ENCODE assay signal across 8 cellular contexts in genomic region chr13:46211521-46212351, GRCh38. TPM values are rescaled to one million over a fixed set of nuclear protein-coding genes. Genes with fewer than 3 reads are reported as not detected.
A peak's percentile ranks its signal among the peaks of the same experiment; 100 is the strongest.
DNase-seq lines count a peak whose midpoint lies in the region; ATAC-seq, FAIRE-seq and TF ChIP-seq lines count a peak whose summit lies in the region.

TSS of gene LRRC63 (plus strand) at chr13:46211928. CDS start at chr13:46213035, 1,107 bp downstream.

- CTCF ChIA-PET in A549 (lab: Yijun Ruan, JAX), result no interaction called here

- peak within 1 kb of the TSS; percentile 93 for H3K4me2 ChIP-seq in A549

- 12% methylated on average over 16 of the region's 53 CpGs for WGBS in A549 (ENCODE audit: missing lambda C conversion rate)

- H3K4me3 ChIP-seq in A549 (peak within 1 kb of the TSS; percentile 43), duodenal mucosa (ENCODE audit: low read depth in 1 of 2, low read length in 2 of 2) (peak within 1 kb of the TSS; percentile 60 to 72), lower lobe of right lung (peak within 1 kb of the TSS; percentile 57)

- ATAC-seq in A549 (peak; percentile 99 to 100), GM18508 (IDR thresholded peaks at IDR 0.05; ENCODE audit: insufficient read depth, unreplicated experiment) (peak; percentile 53), HG02970 (IDR thresholded peaks at IDR 0.05; ENCODE audit: low FRiP score, unreplicated experiment) (peak; percentile 61), lower lobe of right lung (peak; percentile 99 to 100)

- H3K36me3 ChIP-seq in duodenal mucosa (ENCODE audit: control insufficient read depth in 1 of 2, insufficient read depth in 2 of 2, low read length in 2 of 2), result no peaks in the 10 kb centered on the region
- H3K36me3 ChIP-seq in lower lobe of right lung, result no peaks in the 10 kb centered on the region

- peak; percentile 35; the same call in 1 of the 2 replicates for TF ChIP-seq POLR2A in A549 (IDR thresholded peaks at IDR 0.05; ENCODE audit: low read length)

- H3K4me1 ChIP-seq in A549 (0 out of 3 replicates have a peak, but pooled peaks cover 3% of the 10 kb centered on the region), duodenal mucosa (ENCODE audit: control insufficient read depth in 1 of 2, insufficient read depth in 2 of 2, low read length in 2 of 2) (peaks cover 0 to 4% of the 10 kb centered on the region in 2 donors), lower lobe of right lung (peaks cover 12% of the 10 kb centered on the region)

- no peaks in the 10 kb centered on the region for H3K9me3 ChIP-seq in A549
- H3K9me3 ChIP-seq in duodenal mucosa (ENCODE audit: control insufficient read depth in 1 of 2, low read length in 2 of 2), result no peaks in the 10 kb centered on the region
- H3K9me3 ChIP-seq in lower lobe of right lung, result no peaks in the 10 kb centered on the region

- no peak for TF ChIP-seq EP300 in A549 (IDR thresholded peaks at IDR 0.05)

- POLR2A ChIA-PET in A549 (lab: Yijun Ruan, JAX), result no interaction called here

- H3K27ac ChIP-seq in A549 (peak within 1 kb of the TSS; percentile 54 to 74; a peak in 5 of 6 replicates), duodenal mucosa (ENCODE audit: low read depth, low read length) (no peak within 1 kb of the TSS), lower lobe of right lung (peak within 1 kb of the TSS; percentile 72)

- FAIRE-seq in A549 (lab: Jason Lieb, UNC), result no peak

- peak; percentile 38 to 69 for DNase-seq in A549 (ENCODE audit: low read depth in 1 of 2, low spot score in 1 of 2)
- DNase-seq in NCI-H2196 treated with DMSO at 0.1 percent for 48 hours (lab: John Stamatoyannopoulos, UW; ENCODE audit: unreplicated experiment), result peak; percentile 4
- peak; percentile 47 to 73 for DNase-seq in activated CD4-positive, alpha-beta T cell treated with anti-CD3 and anti-CD28 coated beads, Interleukin-2, amount 50 U/mL, for 24 hours (ENCODE audit: low read depth in 1 of 2, low spot score in 1 of 2)
- peak; percentile 87 for DNase-seq in lower lobe of right lung
- DNase-seq in stimulated activated CD4-positive, alpha-beta T cell treated with anti-CD3 and anti-CD28 coated beads, TNF-alpha, amount 100 ng/mL, for 24 hours (ENCODE audit: low read depth in 3 of 3), result peak; percentile 68 to 85 (median 77)

- TF ChIP-seq RAD21 in A549 (conservative IDR thresholded peaks at IDR 0.05 in 1 of 2, IDR thresholded peaks at IDR 0.05 in 1 of 2), result no peak

- TF ChIP-seq CTCF in A549 (IDR thresholded peaks at IDR 0.05), result no peak
- no peak for TF ChIP-seq CTCF in lower lobe of right lung (IDR thresholded peaks at IDR 0.05)

- intact Hi-C loops in lower lobe of right lung (cut with DNase I), result no loop called here

- H3K27me3 ChIP-seq in duodenal mucosa (ENCODE audit: control insufficient read depth in 1 of 2, insufficient read depth in 2 of 2, low read length in 2 of 2) (peaks cover 5 to 12% of the 10 kb centered on the region in 2 donors), lower lobe of right lung (ENCODE audit: low read depth) (no peaks in the 10 kb centered on the region)

- peak within 1 kb of the TSS; percentile 47 to 63 for H3K9ac ChIP-seq in duodenal mucosa (ENCODE audit: low read depth in 1 of 2, low read length in 2 of 2)

TF ChIP-seq in A549, 52 proteins besides CTCF, POLR2A, EP300 and RAD21:
- no peak for TF ChIP-seq CHD2 (IDR thresholded peaks at IDR 0.05; ENCODE audit: low read length, partially characterized antibody)
- TF ChIP-seq HES2 (IDR thresholded peaks at IDR 0.05), result no peak
- TF ChIP-seq TP53 (CRISPR knock-in tag; IDR thresholded peaks at IDR 0.05), result no peak
- TF ChIP-seq ZNF302 (CRISPR knock-in tag; IDR thresholded peaks at IDR 0.05), result no peak
- TF ChIP-seq CBX2 (IDR thresholded peaks at IDR 0.05; ENCODE audit: borderline replicate concordance, low read depth), result no peak
- TF ChIP-seq MAX (IDR thresholded peaks at IDR 0.05), result peak; percentile 73
- peak; percentile 79 for TF ChIP-seq E2F6 (IDR thresholded peaks at IDR 0.05; ENCODE audit: borderline replicate concordance, low read depth)
- no peak for TF ChIP-seq SREBF2 (IDR thresholded peaks at IDR 0.05)
- TF ChIP-seq PHF8 (IDR thresholded peaks at IDR 0.05; ENCODE audit: borderline replicate concordance, low read depth), result no peak
- TF ChIP-seq BCL3 (IDR thresholded peaks at IDR 0.05), result no peak

RNA-seq across cellular contexts. Expression of gene LRRC63, which starts in this region (rescaled TPM):
- 0.19 and 0.26 TPM in 2 replicates for polyA plus RNA-seq in A549 (2011; rRNA removed)
- 0.03 and 0.09 TPM in 2 replicates for polyA plus RNA-seq in A549 (2012; cell fraction: cytosol; rRNA removed)
- 0.02 and 0.07 TPM in 2 replicates for polyA plus RNA-seq in A549 (2012; cell fraction: nucleus; rRNA removed)
- polyA plus RNA-seq in A549 (2017; fragmentation: RNase III; extraction: RNeasy Plus Mini Kit Qiagen cat#74134 plus additional on column Dnase treatment), result 0.04 to 0.06 TPM in 2 of 3 replicates, not detected in the other
- 0.17 TPM in 1 of 2 replicates, not detected in the other for polyA minus RNA-seq in A549 (2011; rRNA and poly(A)+ RNA removed)
- total RNA-seq in lower lobe of right lung, result 1.7 TPM

Comparison
In these comparisons a context has a peak if more than half of its experiments do, and no peak if none do; other contexts are left out.
1. Peak in DNase-seq, ATAC-seq, H3K4me3 ChIP-seq, H3K27ac ChIP-seq and H3K4me2 ChIP-seq in A549; RNA of the gene not detected or under 1 TPM.
2. DNase-seq: peak in every context shown above with its lines; median percentile 87 in lower lobe of right lung; 77 in stimulated activated CD4-positive, alpha-beta T cell treated with anti-CD3 and anti-CD28 coated beads, TNF-alpha, amount 100 ng/mL, for 24 hours; 60 in activated CD4-positive, alpha-beta T cell treated with anti-CD3 and anti-CD28 coated beads, Interleukin-2, amount 50 U/mL, for 24 hours; 54 in A549; 4 in NCI-H2196 treated with DMSO at 0.1 percent for 48 hours.